Comparison of ENCODE assay signal across 1 cellular context in the genomic region with DNA sequence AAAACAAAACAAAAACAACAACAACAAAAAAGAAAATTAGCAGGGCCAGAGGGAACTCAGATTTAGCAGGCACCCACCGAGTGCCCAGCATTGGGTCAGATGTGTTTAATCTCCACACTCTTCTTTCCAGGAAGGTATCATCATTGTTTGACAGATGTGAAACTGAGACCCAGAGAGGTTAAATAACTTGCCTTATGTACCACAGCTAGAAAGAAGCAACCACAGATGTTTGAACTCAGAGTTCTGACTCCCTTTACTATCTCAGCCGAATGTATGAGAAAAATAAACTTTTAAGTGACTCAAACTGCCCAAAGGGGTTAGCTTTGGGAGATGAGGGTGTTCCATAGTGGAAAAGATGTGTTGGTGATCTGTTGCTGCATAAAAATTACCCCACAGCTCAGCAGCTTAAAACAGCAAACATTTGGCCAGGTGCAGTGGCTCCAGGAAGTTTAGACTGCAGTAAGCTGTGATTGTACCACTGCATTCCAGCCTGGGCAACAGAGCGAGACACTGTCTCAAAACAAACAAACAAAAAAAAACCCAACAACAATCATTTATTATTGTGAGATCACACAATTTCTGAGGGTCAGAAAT.
TF ChIP-seq lines count a peak whose summit lies in the region.

No MANE protein-coding gene starts in this region.

TF ChIP-seq in IMR-90, 13 proteins besides CTCF, POLR2A, EP300 and RAD21:
- TF ChIP-seq FOS (IDR thresholded peaks at IDR 0.05; ENCODE audit: low read depth, low read length): no peak
- no peak for TF ChIP-seq CEBPB (IDR thresholded peaks at IDR 0.05; ENCODE audit: low read depth, low read length)
- no peak for TF ChIP-seq CHD1 (IDR thresholded peaks at IDR 0.05; ENCODE audit: low read depth, low read length)
- no peak for TF ChIP-seq RCOR1 (IDR thresholded peaks at IDR 0.05; ENCODE audit: insufficient replicate concordance, low read length)
